ENCODE assay signal across 12 cellular contexts in the genomic region with DNA sequence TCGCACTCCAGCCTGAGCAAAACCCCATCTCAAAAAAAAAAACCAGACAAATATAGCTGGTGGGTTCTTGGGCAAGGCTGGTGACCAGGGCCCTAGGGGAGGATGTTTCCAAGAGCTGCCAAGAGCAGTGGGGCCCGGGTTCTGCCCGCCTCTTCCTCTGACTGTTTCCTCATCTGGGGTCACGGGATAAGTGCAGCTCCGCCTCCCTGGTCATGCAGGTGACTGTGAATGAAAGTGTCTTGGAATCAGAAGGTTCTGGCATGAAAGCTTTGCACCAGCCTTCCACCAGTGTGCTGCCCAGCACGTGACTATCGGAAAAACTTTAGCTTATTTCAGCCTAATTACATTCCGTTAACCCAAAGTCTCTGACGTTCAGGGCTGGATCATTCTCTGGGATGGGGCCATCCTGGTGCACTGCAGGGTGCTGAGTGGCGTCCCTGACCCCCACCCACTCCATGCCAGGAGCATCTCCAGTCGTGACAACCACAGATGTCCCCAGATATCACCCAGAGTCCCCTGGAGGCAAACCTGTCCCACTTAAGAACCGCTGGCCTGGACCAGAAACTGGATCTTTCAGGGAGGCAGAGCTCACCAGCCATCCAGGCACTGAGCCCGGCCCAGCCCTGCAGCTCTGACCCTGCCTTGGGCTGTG.
DNase-seq lines count a peak whose midpoint lies in the region; ATAC-seq and FAIRE-seq lines count a peak whose summit lies in the region.
"Had no signal": no experiment of that assay in that cellular context is flagged by ENCODE, and none has a peak within 500 bp of the region (broad histone marks: within the 10 kb centered on the region; RNA-seq: fewer than 3 reads in every experiment).

No MANE protein-coding gene starts in this region.

- peaks cover 9 to 12% (median 10%) of the 10 kb centered on the region in 11 experiments; a peak in 21 of 22 replicates for H3K9me3 ChIP-seq in BLaER1 treated with 17β-estradiol and CSF1 and Interleukin-3, amounts not matched to agents 10 nM and 100 nM (replicated peaks in 1 of 11)
- H3K9me3 ChIP-seq in Karpas-422 (ENCODE audit: low read length), result no peaks in the 10 kb centered on the region
- H3K9me3 ChIP-seq: gastrocnemius medialis had no signal

- DNase-seq in Karpas-422 (peak; percentile 64), memory B cell (ENCODE audit: low spot score in 2 of 2) (no peak), NCI-H2227 treated with DMSO at 0.1 percent for 48 hours (lab: John Stamatoyannopoulos, UW) (no peak), DMS153 treated with DMSO at 0.1 percent for 48 hours (lab: John Stamatoyannopoulos, UW; ENCODE audit: unreplicated experiment) (no peak), RCC 7860 (ENCODE audit: low spot score) (no peak), GOT3 (lab: John Stamatoyannopoulos, UW) (no peak)
- no peak for DNase-seq in activated naive CD8-positive, alpha-beta T cell treated with anti-CD3 and anti-CD28 coated beads, Interleukin-2, amount 50 U/mL, for 24 hours
- DNase-seq: NCI-H1105 treated with DMSO at 0.1 percent for 48 hours had no signal

- H3K4me3 ChIP-seq in BLaER1 treated with 17β-estradiol and CSF1 and Interleukin-3, amounts not matched to agents 10 nM and 100 nM, result peak overlapping the region in 7 of 10 experiments; percentile 8 to 51 (median 25); a peak in 7 of 20 replicates
- no peak overlapping the region for H3K4me3 ChIP-seq in Karpas-422 (ENCODE audit: low read length)
- H3K4me3 ChIP-seq: gastrocnemius medialis had no signal

- no peaks in the 10 kb centered on the region for H3K27me3 Mint-ChIP-seq in activated naive CD8-positive, alpha-beta T cell treated with anti-CD3 and anti-CD28 coated beads, Interleukin-2, amount 50 U/mL, for 24 hours
- no peaks in the 10 kb centered on the region for H3K27me3 Mint-ChIP-seq in memory B cell

- H3K9me2 ChIP-seq in Karpas-422 (replicated peaks; ENCODE audit: insufficient read depth, low read length), result no peaks in the 10 kb centered on the region

- peaks cover 0 to 19% (median 11%) of the 10 kb centered on the region in 11 experiments; a peak in 8 of 22 replicates for H4K20me1 ChIP-seq in BLaER1 treated with 17β-estradiol and CSF1 and Interleukin-3, amounts not matched to agents 10 nM and 100 nM
- no peaks in the 10 kb centered on the region for H4K20me1 ChIP-seq in Karpas-422 (ENCODE audit: insufficient read depth, low read depth, low read length)

- H3K9ac ChIP-seq in BLaER1 treated with 17β-estradiol and CSF1 and Interleukin-3, amounts not matched to agents 10 nM and 100 nM, result peak overlapping the region; percentile 64 to 86 (median 78)
- peak overlapping the region; percentile 13; the same call in 1 of the 2 replicates for H3K9ac ChIP-seq in Karpas-422 (ENCODE audit: low read length)

- peaks cover 74% of the 10 kb centered on the region for H3K4me1 Mint-ChIP-seq in activated naive CD8-positive, alpha-beta T cell treated with anti-CD3 and anti-CD28 coated beads, Interleukin-2, amount 50 U/mL, for 24 hours
- peaks cover 55% of the 10 kb centered on the region for H3K4me1 Mint-ChIP-seq in memory B cell
- H3K4me1 Mint-ChIP-seq: brain had no signal

- H3K27me3 ChIP-seq in BLaER1 treated with 17β-estradiol and CSF1 and Interleukin-3, amounts not matched to agents 10 nM and 100 nM, result no peaks in the 10 kb centered on the region
- no peaks in the 10 kb centered on the region for H3K27me3 ChIP-seq in Karpas-422 (ENCODE audit: low read length)
- H3K27me3 ChIP-seq: gastrocnemius medialis had no signal

- no peaks in the 10 kb centered on the region for H3K36me3 Mint-ChIP-seq in activated naive CD8-positive, alpha-beta T cell treated with anti-CD3 and anti-CD28 coated beads, Interleukin-2, amount 50 U/mL, for 24 hours (ENCODE audit: low read depth)
- H3K36me3 Mint-ChIP-seq in memory B cell, result peaks cover 4% of the 10 kb centered on the region
- H3K36me3 Mint-ChIP-seq: brain; CD8-positive, alpha-beta memory T cell had no signal

- no peak for ATAC-seq in activated naive CD8-positive, alpha-beta T cell treated with anti-CD3 and anti-CD28 coated beads, Interleukin-2, amount 50 U/mL, for 24 hours
- ATAC-seq in memory B cell (ENCODE audit: low read depth), result peak; percentile 34
- ATAC-seq: gastrocnemius medialis had no signal

- no peak overlapping the region for H2AFZ ChIP-seq in Karpas-422 (ENCODE audit: low read length)

- peaks cover 0 to 4% (median 0%) of the 10 kb centered on the region in 11 experiments; a peak in 1 of 22 replicates for H3K36me3 ChIP-seq in BLaER1 treated with 17β-estradiol and CSF1 and Interleukin-3, amounts not matched to agents 10 nM and 100 nM
- H3K36me3 ChIP-seq in Karpas-422 (ENCODE audit: insufficient read depth, low read length), result no peaks in the 10 kb centered on the region
- H3K36me3 ChIP-seq: gastrocnemius medialis had no signal

- H3K4me3 Mint-ChIP-seq in activated naive CD8-positive, alpha-beta T cell treated with anti-CD3 and anti-CD28 coated beads, Interleukin-2, amount 50 U/mL, for 24 hours, result no peak overlapping the region
- peak overlapping the region; percentile 29 for H3K4me3 Mint-ChIP-seq in memory B cell
- H3K4me3 Mint-ChIP-seq: brain had no signal

- no peaks in the 10 kb centered on the region for H3K79me2 ChIP-seq in Karpas-422 (ENCODE audit: low read length)

- FAIRE-seq in RCC 7860 (lab: Jason Lieb, UNC), result no peak

- peak overlapping the region; percentile 22 for H3K27ac Mint-ChIP-seq in activated naive CD8-positive, alpha-beta T cell treated with anti-CD3 and anti-CD28 coated beads, Interleukin-2, amount 50 U/mL, for 24 hours
- peak overlapping the region; percentile 92 for H3K27ac Mint-ChIP-seq in memory B cell
- H3K27ac Mint-ChIP-seq: brain had no signal

- H3K27ac ChIP-seq in BLaER1 treated with 17β-estradiol and CSF1 and Interleukin-3, amounts not matched to agents 10 nM and 100 nM, result peak overlapping the region; percentile 81 to 97 (median 90)
- no peak overlapping the region for H3K27ac ChIP-seq in Karpas-422 (ENCODE audit: low read length)
- H3K27ac ChIP-seq: gastrocnemius medialis had no signal

- no peaks in the 10 kb centered on the region for H3K9me3 Mint-ChIP-seq in activated naive CD8-positive, alpha-beta T cell treated with anti-CD3 and anti-CD28 coated beads, Interleukin-2, amount 50 U/mL, for 24 hours
- H3K9me3 Mint-ChIP-seq in memory B cell, result no peaks in the 10 kb centered on the region
- H3K9me3 Mint-ChIP-seq: CD8-positive, alpha-beta memory T cell had no signal

- peak overlapping the region; percentile 73 to 100 (median 95) for H3K4me2 ChIP-seq in BLaER1 treated with 17β-estradiol and CSF1 and Interleukin-3, amounts not matched to agents 10 nM and 100 nM
- no peak overlapping the region for H3K4me2 ChIP-seq in Karpas-422 (ENCODE audit: low read depth, low read length, poor library complexity, severe bottlenecking)

- H3K4me1 ChIP-seq in BLaER1 treated with 17β-estradiol and CSF1 and Interleukin-3, amounts not matched to agents 10 nM and 100 nM, result peaks cover 98 to 100% (median 100%) of the 10 kb centered on the region in 10 experiments
- H3K4me1 ChIP-seq in Karpas-422 (ENCODE audit: low read length), result peaks cover 32% of the 10 kb centered on the region
